16 cellular contexts compared by ENCODE assay signal in the genomic region with DNA sequence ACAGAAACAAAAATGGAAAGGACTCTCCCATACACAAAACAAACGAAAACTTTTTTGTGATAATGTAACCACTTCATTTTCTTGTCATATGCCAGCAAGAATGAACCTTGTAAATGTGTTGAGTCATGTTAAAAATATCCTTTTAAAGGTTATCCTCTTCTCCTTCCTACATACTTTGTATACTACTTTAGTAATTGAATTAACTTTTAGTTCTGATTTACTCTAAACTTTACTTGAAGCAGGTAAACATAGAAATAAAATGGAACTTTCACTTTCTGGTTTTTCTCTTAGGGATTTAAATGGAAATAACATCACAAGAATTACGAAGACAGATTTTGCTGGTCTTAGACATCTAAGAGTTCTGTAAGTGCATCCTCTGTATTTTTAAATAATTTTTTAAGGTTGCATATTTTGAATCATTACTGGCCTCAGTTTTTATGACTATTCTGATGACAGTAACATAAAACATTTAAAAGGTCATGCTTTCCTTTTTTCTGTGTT. TPM values are rescaled to one million over a fixed set of nuclear protein-coding genes. Genes with fewer than 3 reads are reported as not detected.
A peak's percentile ranks its signal among the peaks of the same experiment; 100 is the strongest.
DNase-seq lines count a peak whose midpoint lies in the region; ATAC-seq, FAIRE-seq and TF ChIP-seq lines count a peak whose summit lies in the region.
"Had no signal": no experiment of that assay in that cellular context is flagged by ENCODE, and none has a peak within 500 bp of the region (broad histone marks: within the 10 kb centered on the region; RNA-seq: fewer than 3 reads in every experiment).

No MANE protein-coding gene starts in this region.

- H3K27me3 ChIP-seq in HUES6 (ENCODE audit: control insufficient read depth, insufficient read depth, low read length): peaks cover 52% of the 10 kb centered on the region
- no peaks in the 10 kb centered on the region for H3K27me3 ChIP-seq in endothelial cell of umbilical vein (ENCODE audit: control insufficient read depth in 2 of 2, insufficient read depth in 2 of 2, low read length in 2 of 2)

- POLR2A ChIA-PET in A549 (lab: Yijun Ruan, JAX) (no interaction called here), endothelial cell of umbilical vein (lab: Charles Lee) (no interaction called here)

- no peak for FAIRE-seq in A549 (lab: Jason Lieb, UNC)
- FAIRE-seq in endothelial cell of umbilical vein (lab: Jason Lieb, UNC): peak; percentile 59

- peaks cover 22% of the 10 kb centered on the region for H3K36me3 Mint-ChIP-seq in nephron progenitor cell (ENCODE audit: low read depth)
- H3K36me3 Mint-ChIP-seq: activated naive CD8-positive, alpha-beta T cell treated with anti-CD3 and anti-CD28 coated beads, Interleukin-2, amount 10 ng/mL, durations not matched to agents 7 days and 5 days had no signal

- H2AFZ ChIP-seq in endothelial cell of umbilical vein (ENCODE audit: low read depth, low read length): no peak overlapping the region

- CTCF ChIA-PET in A549 (lab: Yijun Ruan, JAX): no interaction called here
- CTCF ChIA-PET in endothelial cell of umbilical vein (lab: Charles Lee): interaction anchor here (1.2 to 2.9 kb wide), 2 partner anchors 8 to 288 kb away, joined by 3 to 11 read pairs; no protein-coding TSS in a partner anchor

- H3K79me2 ChIP-seq in endothelial cell of umbilical vein (ENCODE audit: control insufficient read depth, insufficient read depth, low read length): peaks cover 29% of the 10 kb centered on the region

- DNase-seq in A549 (ENCODE audit: low read depth in 1 of 2, low spot score in 1 of 2): no peak
- DNase-seq in endothelial cell of umbilical vein (ENCODE audit: low read depth, low spot score): peak; percentile 34
- no peak for DNase-seq in nephron progenitor cell
- DNase-seq in activated CD4-positive, alpha-beta T cell treated with anti-CD3 and anti-CD28 coated beads, Interleukin-2, amount 50 U/mL, for 48 hours: no peak
- DNase-seq in GOT3 (lab: John Stamatoyannopoulos, UW): no peak
- DNase-seq: activated CD4-positive, CD25-positive, alpha-beta regulatory T cell; activated CD8-positive, alpha-beta memory T cell treated with anti-CD3 and anti-CD28 coated beads, Interleukin-2, amount 50 U/mL, for 4 hours; activated naive CD8-positive, alpha-beta T cell treated with anti-CD3 and anti-CD28 coated beads, Interleukin-2, amount 10 ng/mL, durations not matched to agents 7 days and 5 days; gastrocnemius medialis; Kasumi-1; NCI-H2081 treated with DMSO at 0.1 percent for 48 hours; trophoblast cell had no signal

- H3K27ac ChIP-seq in A549: no peak overlapping the region
- H3K27ac ChIP-seq in HUES6 (ENCODE audit: low read depth, low read length): no peak overlapping the region
- no peak overlapping the region for H3K27ac ChIP-seq in endothelial cell of umbilical vein (ENCODE audit: insufficient read depth, low read depth, low read length)
- H3K27ac ChIP-seq: gastrocnemius medialis had no signal

- TF ChIP-seq RAD21 in A549 (conservative IDR thresholded peaks at IDR 0.05 in 1 of 2, IDR thresholded peaks at IDR 0.05 in 1 of 2): no peak

- H3K9me3 Mint-ChIP-seq in nephron progenitor cell: no peaks in the 10 kb centered on the region

- no peak for TF ChIP-seq POLR2A in A549 (IDR thresholded peaks at IDR 0.05; ENCODE audit: low read length)
- no peak for TF ChIP-seq POLR2A in endothelial cell of umbilical vein (IDR thresholded peaks at IDR 0.05; ENCODE audit: low read depth, low read length)

- H3K9ac ChIP-seq in HUES6 (ENCODE audit: low read length) (no peak overlapping the region), endothelial cell of umbilical vein (replicated peaks; ENCODE audit: extremely low read depth, insufficient read depth, low read length) (no peak overlapping the region)

- ATAC-seq in A549: no peak
- ATAC-seq in HG03135 (IDR thresholded peaks at IDR 0.05; ENCODE audit: unreplicated experiment): no peak
- ATAC-seq in GM18511 (IDR thresholded peaks at IDR 0.05; ENCODE audit: unreplicated experiment): no peak
- ATAC-seq: gastrocnemius medialis; natural killer cell treated with Interleukin-12 subunit alpha and Interleukin-12 subunit beta and Interleukin-15 and Interleukin-18, amount 100 ng/mL, for 72 hours had no signal

- H3K4me1 Mint-ChIP-seq in nephron progenitor cell: peaks cover 47% of the 10 kb centered on the region

- H3K4me3 ChIP-seq in A549 (no peak overlapping the region), HUES6 (ENCODE audit: low read depth, low read length) (peak overlapping the region; percentile 85; the same call in 1 of the 2 replicates), endothelial cell of umbilical vein (replicated peaks in 1 of 3; ENCODE audit: insufficient read depth in 1 of 3, low read depth in 1 of 3, low read length in 3 of 3) (peak overlapping the region in 1 of 3 experiments; percentile 79)

- H3K4me3 Mint-ChIP-seq in nephron progenitor cell: peak overlapping the region; percentile 98
- H3K4me3 Mint-ChIP-seq: activated naive CD8-positive, alpha-beta T cell treated with anti-CD3 and anti-CD28 coated beads, Interleukin-2, amount 10 ng/mL, durations not matched to agents 7 days and 5 days; natural killer cell treated with Interleukin-12 subunit alpha and Interleukin-12 subunit beta and Interleukin-15 and Interleukin-18, amount 100 ng/mL, for 72 hours had no signal

- H3K27me3 Mint-ChIP-seq in nephron progenitor cell (ENCODE audit: low read depth, poor library complexity): peaks cover 3% of the 10 kb centered on the region

- dilution Hi-C loops in endothelial cell of umbilical vein (cut with MboI; ENCODE audit: extremely low pct_ligation_motif_present, low sequenced_read_pairs): no loop called here

- TF ChIP-seq CTCF in A549 (IDR thresholded peaks at IDR 0.05) (no peak), endothelial cell of umbilical vein (IDR thresholded peaks at IDR 0.05; ENCODE audit: extremely low read depth in 1 of 2, insufficient read depth in 1 of 2, low read depth in 1 of 2, low read length in 2 of 2) (no peak), nephron progenitor cell (IDR thresholded peaks at IDR 0.05) (no peak)

- no peak for TF ChIP-seq EP300 in A549 (IDR thresholded peaks at IDR 0.05)

- H3K27ac Mint-ChIP-seq in nephron progenitor cell: peak overlapping the region; percentile 22
- H3K27ac Mint-ChIP-seq: activated naive CD8-positive, alpha-beta T cell treated with anti-CD3 and anti-CD28 coated beads, Interleukin-2, amount 10 ng/mL, durations not matched to agents 7 days and 5 days; natural killer cell treated with Interleukin-12 subunit alpha and Interleukin-12 subunit beta and Interleukin-15 and Interleukin-18, amount 100 ng/mL, for 72 hours had no signal

- no peaks in the 10 kb centered on the region for H3K9me1 ChIP-seq in endothelial cell of umbilical vein (replicated peaks; ENCODE audit: control insufficient read depth, extremely low read depth, insufficient read depth, low read length)

- H3K4me1 ChIP-seq in A549 (no peaks in the 10 kb centered on the region), HUES6 (ENCODE audit: control insufficient read depth, insufficient read depth, low read length) (peaks cover 31% of the 10 kb centered on the region), endothelial cell of umbilical vein (ENCODE audit: control insufficient read depth, extremely low read depth, insufficient read depth, low read length) (peaks cover 38% of the 10 kb centered on the region)

- H3K36me3 ChIP-seq in HUES6 (ENCODE audit: control insufficient read depth, insufficient read depth, low read length): peaks cover 4% of the 10 kb centered on the region; the same call in 1 of the 2 replicates
- no peaks in the 10 kb centered on the region for H3K36me3 ChIP-seq in endothelial cell of umbilical vein (ENCODE audit: control insufficient read depth in 2 of 2, extremely low read depth in 1 of 2, insufficient read depth in 2 of 2, low read length in 2 of 2)
- H3K36me3 ChIP-seq: gastrocnemius medialis had no signal

- H4K20me1 ChIP-seq in endothelial cell of umbilical vein (replicated peaks; ENCODE audit: control insufficient read depth, extremely low read depth, insufficient read depth, low read length): no peaks in the 10 kb centered on the region

- intact Hi-C loops in endothelial cell of umbilical vein (cut with micrococcal nuclease): loop anchor here (2.0 kb wide), 1 partner anchor 32 kb away; no protein-coding TSS in a partner anchor

- WGBS in A549 (ENCODE audit: missing lambda C conversion rate): 1% methylated on average over 2 of the region's 2 CpGs

- no peaks in the 10 kb centered on the region for H3K9me3 ChIP-seq in A549
- no peaks in the 10 kb centered on the region for H3K9me3 ChIP-seq in HUES6 (ENCODE audit: control insufficient read depth, insufficient read depth, low read depth, low read length)
- H3K9me3 ChIP-seq in endothelial cell of umbilical vein (replicated peaks; ENCODE audit: control insufficient read depth, insufficient read depth, low read length): no peaks in the 10 kb centered on the region
- H3K9me3 ChIP-seq: gastrocnemius medialis had no signal

- H3K4me2 ChIP-seq in A549 (no peak overlapping the region), endothelial cell of umbilical vein (ENCODE audit: insufficient read depth, low read length) (peak overlapping the region; percentile 77)

- BruUV-seq in endothelial cell of umbilical vein (replicated peaks; lab: Mats Ljungman, UMichigan): no TSS peak

TF ChIP-seq in A549, 52 proteins besides CTCF, POLR2A, EP300 and RAD21 (continues in another document):
- no peak for TF ChIP-seq RCOR1 (IDR thresholded peaks at IDR 0.05; ENCODE audit: low read depth, low read length)
- TF ChIP-seq MAFK (IDR thresholded peaks at IDR 0.05; ENCODE audit: partially characterized antibody): peak; percentile 5
- TF ChIP-seq RARB (CRISPR knock-in tag; IDR thresholded peaks at IDR 0.05): no peak

TF ChIP-seq in endothelial cell of umbilical vein, 7 proteins besides CTCF, POLR2A, EP300 and RAD21 (continues in another document):
- TF ChIP-seq POLR2AphosphoS5 (IDR thresholded peaks at IDR 0.05; ENCODE audit: insufficient read depth, low read depth, low read length) (no peak), EZH2 (IDR thresholded peaks at IDR 0.05; ENCODE audit: borderline replicate concordance, low read depth, low read length, severe bottlenecking) (no peak)

RNA-seq across cellular contexts. Expression of gene SLIT2, which starts 4.7 kb away (rescaled TPM):
- not detected in 2 replicates for polyA plus RNA-seq in A549 (2011; rRNA removed)
- polyA plus RNA-seq in A549 (2012; cell fraction: cytosol; rRNA removed): under 0.01 TPM in 1 of 2 replicates, not detected in the other
- 0.02 TPM in 1 of 2 replicates, not detected in the other for polyA plus RNA-seq in A549 (2012; cell fraction: nucleus; rRNA removed)
- not detected in 3 replicates for polyA plus RNA-seq in A549 (2017; fragmentation: RNase III; extraction: RNeasy Plus Mini Kit Qiagen cat#74134 plus additional on column Dnase treatment)
- polyA minus RNA-seq in A549 (2011; rRNA and poly(A)+ RNA removed): 0.10 and 0.95 TPM in 2 replicates
- 22.2 and 28.2 TPM in 2 replicates for total RNA-seq in endothelial cell of umbilical vein
- polyA plus RNA-seq in endothelial cell of umbilical vein: 7.7 and 9.3 TPM in 2 replicates
- polyA plus RNA-seq in endothelial cell of umbilical vein (2011; cell fraction: cytosol; rRNA removed): 9.7 and 11.0 TPM in 2 replicates
- polyA plus RNA-seq in endothelial cell of umbilical vein (2011; cell fraction: nucleus; rRNA removed): 17.3 and 23.1 TPM in 2 replicates
- polyA plus RNA-seq in endothelial cell of umbilical vein (2012): 23.4 and 30.0 TPM in 2 replicates
- polyA minus RNA-seq in endothelial cell of umbilical vein: 30.9 and 37.5 TPM in 2 replicates
- polyA minus RNA-seq in endothelial cell of umbilical vein (2011; cell fraction: cytosol; rRNA and poly(A)+ RNA removed): 1.6 TPM
- polyA minus RNA-seq in endothelial cell of umbilical vein (2011; cell fraction: nucleus; rRNA and poly(A)+ RNA removed): 66.6 and 75.1 TPM in 2 replicates
- total RNA-seq: activated naive CD8-positive, alpha-beta T cell treated with anti-CD3 and anti-CD28 coated beads, Interleukin-2, amount 10 ng/mL, durations not matched to agents 7 days and 5 days; natural killer cell treated with Interleukin-12 subunit alpha and Interleukin-12 subunit beta and Interleukin-15 and Interleukin-18, amount 100 ng/mL, for 72 hours had no signal

Comparison
In these comparisons a context has a peak if more than half of its experiments do, and no peak if none do; other contexts are left out.
1. RNA of gene SLIT2, which starts 4.7 kb away (polyA plus RNA-seq): 7.7 to 30.0 TPM in endothelial cell of umbilical vein; under 0.01 to 0.02 TPM in A549; every median in the first group is over 4 times any median in the second.